ENCODE assay signal across 10 cellular contexts in the genomic region with DNA sequence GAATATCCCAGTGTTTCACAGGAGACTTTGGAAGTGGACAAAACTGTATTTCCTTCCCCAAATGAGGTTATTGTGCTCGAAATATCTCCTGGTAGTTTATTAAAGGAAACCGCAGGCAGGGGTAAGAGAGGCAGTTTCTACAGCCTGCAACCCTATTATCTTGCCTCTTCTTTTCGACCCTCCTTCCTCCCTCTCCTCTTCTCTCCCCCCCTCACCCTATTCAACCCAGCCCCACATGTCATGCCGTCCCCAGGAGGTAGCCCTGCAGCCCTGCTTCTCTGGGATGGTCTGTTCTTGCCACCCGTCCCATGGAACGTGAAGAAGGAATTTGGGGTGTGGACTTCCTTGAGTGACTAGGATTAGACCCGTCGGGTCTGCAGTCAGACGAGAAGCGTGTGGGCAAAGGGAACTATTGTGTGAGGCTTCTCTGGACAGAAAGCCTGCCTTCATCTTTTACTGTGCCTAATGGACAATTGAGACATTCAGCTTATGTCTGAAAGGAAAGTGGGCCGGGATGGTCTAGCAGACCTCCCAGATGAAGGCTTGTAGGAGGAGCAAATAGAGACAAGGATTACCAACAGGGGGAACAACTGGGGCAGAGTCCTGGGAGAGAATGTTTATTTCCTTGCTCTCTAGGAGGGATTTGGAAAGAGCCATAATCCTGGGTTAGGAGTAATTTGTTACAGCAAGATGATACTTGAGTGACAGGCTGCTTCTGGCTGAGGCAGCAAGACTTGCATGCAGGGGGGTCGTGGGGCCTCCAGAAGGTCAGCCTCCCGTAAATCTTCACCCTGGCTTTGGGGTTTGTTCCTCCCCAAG.
DNase-seq lines count a peak whose midpoint lies in the region; ATAC-seq and TF ChIP-seq lines count a peak whose summit lies in the region.
"Had no signal": no experiment of that assay in that cellular context is flagged by ENCODE, and none has a peak within 500 bp of the region (broad histone marks: within the 10 kb centered on the region; RNA-seq: fewer than 3 reads in every experiment).

No MANE protein-coding gene starts in this region.

- H3K27me3 ChIP-seq in neuron (ENCODE audit: insufficient read depth, low read length), result no peaks in the 10 kb centered on the region

- no peak overlapping the region for H2AFZ ChIP-seq in neuron (ENCODE audit: low read depth, low read length)

- peaks cover 32% of the 10 kb centered on the region for H3K4me1 ChIP-seq in neuron (ENCODE audit: insufficient read depth, low read length)

- no peaks in the 10 kb centered on the region for H3K9me3 ChIP-seq in neuron (ENCODE audit: low read length)

- no peak for ATAC-seq in GM21529 (IDR thresholded peaks at IDR 0.05; ENCODE audit: unreplicated experiment)
- ATAC-seq: effector memory CD8-positive, alpha-beta T cell had no signal

- TF ChIP-seq CTCF in AG10803 (conservative IDR thresholded peaks at IDR 0.05; ENCODE audit: low read length) (0 out of 2 replicates have a peak, but pooled peaks have one; percentile 4), fibroblast of pulmonary artery (IDR thresholded peaks at IDR 0.05; ENCODE audit: low read length, missing control alignments) (peak; percentile 2)

- no peak for DNase-seq in AG10803 (ENCODE audit: low read depth)
- peak; percentile 51 for DNase-seq in RPMI7951 (ENCODE audit: low read depth)
- DNase-seq in fibroblast of pulmonary artery (ENCODE audit: low read depth), result no peak
- DNase-seq in iPS-NIHi11 (ENCODE audit: low spot score), result no peak
- no peak for DNase-seq in NCI-H2081 (lab: John Stamatoyannopoulos, UW)
- no peak for DNase-seq in SHP77 treated with DMSO at 0.1 percent for 48 hours (lab: John Stamatoyannopoulos, UW)
- DNase-seq: CD4-positive, CD25-positive, alpha-beta regulatory T cell; effector memory CD8-positive, alpha-beta T cell had no signal

- no peaks in the 10 kb centered on the region for H3K36me3 ChIP-seq in neuron (ENCODE audit: insufficient read depth, low read length)

- H3K4me3 ChIP-seq in AG10803 (ENCODE audit: low read length), result no peak overlapping the region
- H3K4me3 ChIP-seq in fibroblast of pulmonary artery (replicated peaks; ENCODE audit: low read depth, low read length), result no peak overlapping the region
- H3K4me3 ChIP-seq in neuron (ENCODE audit: low read length), result peak overlapping the region; percentile 39
